ENCODE assay signal across 8 cellular contexts in genomic region chr7:105875505-105875904, GRCh38. TPM values are rescaled to one million over a fixed set of nuclear protein-coding genes. Genes with fewer than 3 reads are reported as not detected.
DNase-seq lines count a peak whose midpoint lies in the region; ATAC-seq and TF ChIP-seq lines count a peak whose summit lies in the region.

No MANE protein-coding gene starts in this region.

- peaks cover 5% of the 10 kb centered on the region for H3K27me3 Mint-ChIP-seq in neural progenitor cell (ENCODE audit: insufficient read depth, low read depth)

- H2AFZ ChIP-seq in PC-3 (ENCODE audit: low read length) (peak overlapping the region; percentile 79; the same call in 1 of the 2 replicates), neural progenitor cell (replicated peaks) (peak overlapping the region; percentile 89)

- peaks cover 22 to 31% (median 28%) of the 10 kb centered on the region in 11 experiments for H3K27me3 ChIP-seq in BLaER1 treated with 17β-estradiol and CSF1 and Interleukin-3, amounts not matched to agents 10 nM and 100 nM
- H3K27me3 ChIP-seq in PC-3 (ENCODE audit: low read length) (no peaks in the 10 kb centered on the region), endocrine pancreas (ENCODE audit: control insufficient read depth, insufficient read depth, low read length) (no peaks in the 10 kb centered on the region), neural progenitor cell (peaks cover 25% of the 10 kb centered on the region)

- no peaks in the 10 kb centered on the region for H3F3A ChIP-seq in PC-3 (ENCODE audit: low read length, unreplicated experiment)
- peaks cover 14% of the 10 kb centered on the region for H3F3A ChIP-seq in neural progenitor cell (ENCODE audit: low read depth)

- TF ChIP-seq CTCF in PC-3 (conservative IDR thresholded peaks at IDR 0.05; ENCODE audit: low read depth, low read length) = no peak
- no peak for TF ChIP-seq CTCF in neural progenitor cell (IDR thresholded peaks at IDR 0.05)

- CTCF ChIA-PET in PC-3 (lab: Charles Lee) = no interaction called here

- H3K4me1 ChIP-seq in BLaER1 treated with 17β-estradiol and CSF1 and Interleukin-3, amounts not matched to agents 10 nM and 100 nM = peaks cover 12 to 29% (median 23%) of the 10 kb centered on the region in 10 experiments
- H3K4me1 ChIP-seq in PC-3 (ENCODE audit: insufficient read depth, low read length) = peaks cover 38% of the 10 kb centered on the region
- H3K4me1 ChIP-seq in endocrine pancreas (ENCODE audit: control insufficient read depth, insufficient read depth, low read length) = no peaks in the 10 kb centered on the region
- peaks cover 20% of the 10 kb centered on the region for H3K4me1 ChIP-seq in neural progenitor cell

- H3K79me2 ChIP-seq in PC-3 (ENCODE audit: low read length) (peaks cover 42% of the 10 kb centered on the region), neural progenitor cell (ENCODE audit: low read depth) (peaks cover 21% of the 10 kb centered on the region)

- DNase-seq in PC-3 (peak; percentile 53), neural progenitor cell (ENCODE audit: low spot score) (no peak), islet precursor cell (no peak), A172 (ENCODE audit: low spot score) (no peak)

- no peaks in the 10 kb centered on the region for H3K9me2 ChIP-seq in PC-3 (replicated peaks; ENCODE audit: low read length)

- peak overlapping the region; percentile 78 to 95 (median 87); a peak in 21 of 22 replicates for H3K9ac ChIP-seq in BLaER1 treated with 17β-estradiol and CSF1 and Interleukin-3, amounts not matched to agents 10 nM and 100 nM
- H3K9ac ChIP-seq in PC-3 (ENCODE audit: low read length) (peak overlapping the region; percentile 92), endocrine pancreas (ENCODE audit: control insufficient read depth, insufficient read depth, low read length) (no peak overlapping the region), neural progenitor cell (peak overlapping the region; percentile 95)

- no TSS peak for BruUV-seq in PC-3 (replicated peaks; lab: Mats Ljungman, UMichigan)

- no peak overlapping the region for H3K27ac Mint-ChIP-seq in neural progenitor cell

- peak overlapping the region; percentile 98 for H3K4me3 Mint-ChIP-seq in neural progenitor cell

- H3K4me3 ChIP-seq in BLaER1 treated with 17β-estradiol and CSF1 and Interleukin-3, amounts not matched to agents 10 nM and 100 nM = peak overlapping the region; percentile 72 to 93 (median 78)
- H3K4me3 ChIP-seq in PC-3 (ENCODE audit: low read length) (peak overlapping the region; percentile 90), endocrine pancreas (ENCODE audit: control insufficient read depth, insufficient read depth, low read length) (peak overlapping the region; percentile 82), neural progenitor cell (peak overlapping the region; percentile 94)

- H3K9me3 ChIP-seq in BLaER1 treated with 17β-estradiol and CSF1 and Interleukin-3, amounts not matched to agents 10 nM and 100 nM (replicated peaks in 1 of 11) = no peaks in the 10 kb centered on the region
- H3K9me3 ChIP-seq in PC-3 (ENCODE audit: low read length) = no peaks in the 10 kb centered on the region
- no peaks in the 10 kb centered on the region for H3K9me3 ChIP-seq in endocrine pancreas (ENCODE audit: control insufficient read depth, low read length)
- no peaks in the 10 kb centered on the region for H3K9me3 ChIP-seq in neural progenitor cell (ENCODE audit: low read depth)

- POLR2A ChIA-PET in PC-3 (lab: Charles Lee; ENCODE audit: unreplicated experiment) = no interaction called here

- H3K36me3 Mint-ChIP-seq in neural progenitor cell = peaks cover 18% of the 10 kb centered on the region

- H3K4me2 ChIP-seq in BLaER1 treated with 17β-estradiol and CSF1 and Interleukin-3, amounts not matched to agents 10 nM and 100 nM = peak overlapping the region; percentile 83 to 96 (median 88)
- H3K4me2 ChIP-seq in PC-3 (ENCODE audit: low read length) (peak overlapping the region; percentile 95), neural progenitor cell (peak overlapping the region; percentile 97)

- intact Hi-C loops in PC-3 (cut with micrococcal nuclease) = loop anchor here (5.0 kb wide), 1 partner anchor 277 kb away; no protein-coding TSS in a partner anchor

- ATAC-seq in PC-3 = peak; percentile 39
- ATAC-seq in HG02884 (IDR thresholded peaks at IDR 0.05; ENCODE audit: unreplicated experiment) = no peak
- no peak for ATAC-seq in GM21723 (IDR thresholded peaks at IDR 0.05; ENCODE audit: unreplicated experiment)

- H3K9me3 Mint-ChIP-seq in neural progenitor cell = no peaks in the 10 kb centered on the region

- H3K27ac ChIP-seq in BLaER1 treated with 17β-estradiol and CSF1 and Interleukin-3, amounts not matched to agents 10 nM and 100 nM = peak overlapping the region in 5 of 11 experiments; percentile 82 to 91 (median 89); a peak in 8 of 22 replicates
- peak overlapping the region; percentile 62 for H3K27ac ChIP-seq in PC-3 (ENCODE audit: low read length)
- H3K27ac ChIP-seq in neural progenitor cell = no peak overlapping the region

- peaks cover 0 to 15% (median 5%) of the 10 kb centered on the region in 11 experiments; a peak in 6 of 22 replicates for H3K36me3 ChIP-seq in BLaER1 treated with 17β-estradiol and CSF1 and Interleukin-3, amounts not matched to agents 10 nM and 100 nM
- no peaks in the 10 kb centered on the region for H3K36me3 ChIP-seq in PC-3 (ENCODE audit: low read depth, low read length)
- no peaks in the 10 kb centered on the region for H3K36me3 ChIP-seq in endocrine pancreas (ENCODE audit: control insufficient read depth, insufficient read depth, low read length)
- no peaks in the 10 kb centered on the region for H3K36me3 ChIP-seq in neural progenitor cell

- no peaks in the 10 kb centered on the region for H4K20me1 ChIP-seq in BLaER1 treated with 17β-estradiol and CSF1 and Interleukin-3, amounts not matched to agents 10 nM and 100 nM
- H4K20me1 ChIP-seq in PC-3 (ENCODE audit: low read length) = peaks cover 8% of the 10 kb centered on the region; the same call in 1 of the 2 replicates
- peaks cover 4% of the 10 kb centered on the region for H4K20me1 ChIP-seq in neural progenitor cell (ENCODE audit: low read depth)

- H3K4me1 Mint-ChIP-seq in neural progenitor cell = peaks cover 31% of the 10 kb centered on the region

RNA-seq across cellular contexts. Expression of gene ATXN7L1, which starts 0.9 kb away (rescaled TPM):
- total RNA-seq in PC-3 (2014; rRNA removed) (6.2 and 16.0 TPM in 2 replicates), neural progenitor cell (ENCODE audit: low replicate concordance) (5.9 and 8.6 TPM in 2 replicates)
- total RNA-seq in A172 (2014; rRNA removed; shearing (Covaris generic)) = 1.6 and 10.2 TPM in 2 replicates
